In the genomic region with DNA sequence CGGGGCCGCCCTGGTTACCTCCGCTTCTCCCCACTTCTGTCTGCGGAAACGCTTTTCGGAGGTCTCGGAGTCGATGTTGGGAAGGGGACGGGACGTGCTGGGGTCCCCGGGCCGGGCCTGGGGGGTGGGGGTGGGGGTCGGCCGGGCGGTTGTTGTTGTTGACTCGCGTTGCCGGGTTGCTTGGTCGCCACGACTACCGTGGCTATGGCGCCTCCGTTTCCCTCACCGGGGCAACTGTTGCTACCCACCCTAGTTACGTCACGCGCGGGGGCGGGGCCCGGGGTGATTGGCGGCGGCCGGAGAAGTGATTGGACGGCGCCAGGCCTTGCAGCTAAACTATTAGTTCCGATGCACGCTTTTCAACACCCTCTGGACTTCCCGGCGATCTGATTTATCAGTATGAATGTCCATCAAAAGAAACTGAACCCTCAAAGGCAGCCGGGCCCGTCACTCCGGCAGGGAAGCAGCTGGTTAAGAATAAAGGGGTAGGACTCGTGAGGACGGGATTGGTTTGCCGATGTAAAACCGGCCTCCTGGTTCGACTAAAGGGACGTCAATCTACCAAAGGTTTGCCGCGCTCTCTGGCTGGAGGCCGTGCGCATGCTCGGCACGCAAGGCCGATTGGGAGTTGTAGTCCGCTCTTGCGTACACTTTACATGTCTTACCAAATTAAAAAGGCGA, we compare ENCODE assay signal across 8 cellular contexts. TPM values are rescaled to one million over a fixed set of nuclear protein-coding genes. Genes with fewer than 3 reads are reported as not detected.
DNase-seq lines count a peak whose midpoint lies in the region; ATAC-seq and TF ChIP-seq lines count a peak whose summit lies in the region.

TSS of gene RFX1 (minus strand) at position 236 of the 681 bp plus-strand sequence. CDS start 12,477 bp downstream, outside the sequence.

- no peaks in the 10 kb centered on the region for H3K9me3 Mint-ChIP-seq in activated naive CD8-positive, alpha-beta T cell treated with anti-CD3 and anti-CD28 coated beads, Interleukin-2, amount 10 ng/mL, durations not matched to agents 7 days and 5 days
- peaks cover 11% of the 10 kb centered on the region for H3K9me3 Mint-ChIP-seq in glutamatergic neuron (ENCODE audit: unreplicated experiment)

- peak within 1 kb of the TSS; percentile 93 for H3K4me3 ChIP-seq in thoracic aorta

- no peaks in the 10 kb centered on the region for H3K27me3 Mint-ChIP-seq in activated naive CD8-positive, alpha-beta T cell treated with anti-CD3 and anti-CD28 coated beads, Interleukin-2, amount 10 ng/mL, durations not matched to agents 7 days and 5 days
- H3K27me3 Mint-ChIP-seq in glutamatergic neuron (ENCODE audit: unreplicated experiment), result peaks cover 12% of the 10 kb centered on the region

- ATAC-seq in HG02798 (IDR thresholded peaks at IDR 0.05; ENCODE audit: poor library complexity, unreplicated experiment) (peak; percentile 78), omental fat pad (ENCODE audit: low FRiP score) (peak; percentile 95), thoracic aorta (ENCODE audit: insufficient number of reproducible peaks, low FRiP score, low read depth) (peak; percentile 93)
- ATAC-seq in activated naive CD8-positive, alpha-beta T cell treated with anti-CD3 and anti-CD28 coated beads, Interleukin-2, amount 10 ng/mL, durations not matched to agents 7 days and 5 days (ENCODE audit: low read depth), result peak; percentile 83

- H3K4me3 Mint-ChIP-seq in activated naive CD8-positive, alpha-beta T cell treated with anti-CD3 and anti-CD28 coated beads, Interleukin-2, amount 10 ng/mL, durations not matched to agents 7 days and 5 days, result peak within 1 kb of the TSS; percentile 94
- H3K4me3 Mint-ChIP-seq in glutamatergic neuron (ENCODE audit: unreplicated experiment), result peak within 1 kb of the TSS; percentile 93

- peaks cover 33% of the 10 kb centered on the region for H3K4me1 Mint-ChIP-seq in activated naive CD8-positive, alpha-beta T cell treated with anti-CD3 and anti-CD28 coated beads, Interleukin-2, amount 10 ng/mL, durations not matched to agents 7 days and 5 days
- H3K4me1 Mint-ChIP-seq in glutamatergic neuron (ENCODE audit: low read depth, unreplicated experiment), result no peaks in the 10 kb centered on the region

- DNase-seq in GM10248 (ENCODE audit: extremely low spot score), result peak; percentile 92
- DNase-seq in NCI-H1417 treated with DMSO at 0.1 percent for 48 hours (lab: John Stamatoyannopoulos, UW), result peak; percentile 100
- DNase-seq in SW 1271 (lab: John Stamatoyannopoulos, UW), result peak; percentile 98 to 100
- peak; percentile 100 for DNase-seq in activated naive CD8-positive, alpha-beta T cell treated with anti-CD3 and anti-CD28 coated beads, Interleukin-2, amount 10 ng/mL, durations not matched to agents 7 days and 5 days
- DNase-seq in glutamatergic neuron, result peak; percentile 100
- DNase-seq in omental fat pad (ENCODE audit: low spot score), result peak; percentile 100
- DNase-seq in thoracic aorta (ENCODE audit: low spot score), result peak; percentile 99

- TF ChIP-seq CTCF in GM10248 (IDR thresholded peaks at IDR 0.05; ENCODE audit: control extremely low read depth, extremely low read depth, low read depth, missing control alignments), result no peak
- no peak for TF ChIP-seq CTCF in glutamatergic neuron (IDR thresholded peaks at IDR 0.05; ENCODE audit: partially characterized antibody, unreplicated experiment)
- TF ChIP-seq CTCF in omental fat pad (IDR thresholded peaks at IDR 0.05), result no peak
- no peak for TF ChIP-seq CTCF in thoracic aorta (IDR thresholded peaks at IDR 0.05)

- no peaks in the 10 kb centered on the region for H3K36me3 ChIP-seq in thoracic aorta

- no peaks in the 10 kb centered on the region for H3K9me3 ChIP-seq in thoracic aorta

- no peaks in the 10 kb centered on the region for H3K36me3 Mint-ChIP-seq in activated naive CD8-positive, alpha-beta T cell treated with anti-CD3 and anti-CD28 coated beads, Interleukin-2, amount 10 ng/mL, durations not matched to agents 7 days and 5 days
- no peaks in the 10 kb centered on the region for H3K36me3 Mint-ChIP-seq in glutamatergic neuron (ENCODE audit: unreplicated experiment)

- H3K27ac Mint-ChIP-seq in activated naive CD8-positive, alpha-beta T cell treated with anti-CD3 and anti-CD28 coated beads, Interleukin-2, amount 10 ng/mL, durations not matched to agents 7 days and 5 days, result peak within 1 kb of the TSS; percentile 96
- peak within 1 kb of the TSS; percentile 99 for H3K27ac Mint-ChIP-seq in glutamatergic neuron (ENCODE audit: unreplicated experiment)

- H3K4me1 ChIP-seq in thoracic aorta (ENCODE audit: control insufficient read depth in 1 of 2, low read depth in 2 of 2), result peaks cover 20 to 35% of the 10 kb centered on the region in 2 donors

- CTCF ChIA-PET in GM10248 (lab: Yijun Ruan, JAX), result interaction anchor here (1.0 to 2.4 kb wide), 6 partner anchors 15 to 172 kb away, joined by 3 to 7 read pairs (median 3); partner anchors contain the start of gene IL27RA

- H3K27me3 ChIP-seq in thoracic aorta (replicated peaks; ENCODE audit: insufficient read depth), result no peaks in the 10 kb centered on the region

- POLR2A ChIA-PET in GM10248 (lab: Yijun Ruan, JAX), result interaction anchor here (0.6 to 1.4 kb wide), 7 partner anchors 11 to 160 kb away, joined by 3 to 6 read pairs (median 4); partner anchors contain the start of genes DCAF15 and IL27RA
- POLR2A ChIA-PET in activated naive CD8-positive, alpha-beta T cell treated with anti-CD3 and anti-CD28 coated beads, Interleukin-2, amount 10 ng/mL, durations not matched to agents 7 days and 5 days (lab: Charles Lee), result interaction anchor here (0.7 to 12.3 kb wide), 18 partner anchors 9 to 854 kb away, joined by 3 to 262 read pairs (median 5); partner anchors contain the start of genes ASF1B, DCAF15, IL27RA and PODNL1

- peak within 1 kb of the TSS; percentile 99 for H3K27ac ChIP-seq in thoracic aorta

RNA-seq across cellular contexts. Expression of gene RFX1, which starts in this region (rescaled TPM):
- 10 to 100 TPM; 17.7 to 22.2 TPM for total RNA-seq in activated naive CD8-positive, alpha-beta T cell treated with anti-CD3 and anti-CD28 coated beads, Interleukin-2, amount 10 ng/mL, durations not matched to agents 7 days and 5 days
- 9.4 TPM for total RNA-seq in glutamatergic neuron (ENCODE audit: unreplicated experiment)
- total RNA-seq in omental fat pad, result 1 to 10 TPM; 2.8 to 7.6 (median 3.2) TPM
- total RNA-seq in thoracic aorta, result 1 to 10 TPM; 3.0 to 5.7 TPM

Comparison
In these comparisons a context has a peak if more than half of its experiments do, and no peak if none do; other contexts are left out.
1. Peak in every context shown above with its lines: DNase-seq, ATAC-seq, H3K4me3 ChIP-seq and H3K27ac ChIP-seq.